Comparison of ENCODE assay signal across 1 cellular context in the genomic region with DNA sequence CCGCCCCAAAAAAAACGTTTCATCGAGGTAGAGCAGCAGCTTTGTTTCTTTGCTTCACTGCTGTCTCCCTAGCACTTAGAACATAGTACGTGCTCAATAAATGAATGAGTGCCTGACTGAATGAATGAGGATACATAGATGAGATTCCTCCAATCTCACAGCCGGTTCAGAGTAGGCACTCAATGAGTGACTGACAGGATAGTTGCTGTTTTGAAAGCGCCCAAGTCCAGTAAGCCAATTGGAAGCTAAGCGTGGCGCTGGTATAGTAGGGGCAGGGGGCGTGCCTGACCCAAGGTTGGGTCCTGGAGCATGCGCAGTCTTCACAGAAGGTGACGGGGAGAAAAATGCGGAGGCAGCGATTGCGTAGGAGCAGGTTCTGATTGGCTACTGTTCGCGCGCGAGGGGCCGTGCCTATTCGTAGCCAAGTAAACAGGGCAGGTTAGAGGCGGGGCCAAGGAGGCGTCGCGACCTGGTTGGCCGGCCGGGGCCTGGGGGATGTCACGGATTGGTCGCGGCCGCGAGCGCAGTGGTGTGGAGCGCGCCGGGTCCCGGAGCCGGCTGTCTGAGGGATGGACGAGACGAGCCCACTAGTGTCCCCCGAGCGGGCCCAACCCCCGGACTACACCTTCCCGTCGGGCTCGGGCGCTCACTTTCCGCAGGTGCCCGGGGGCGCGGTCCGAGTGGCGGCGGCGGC.
A peak's percentile ranks its signal among the peaks of the same experiment; 100 is the strongest.
TF ChIP-seq lines count a peak whose summit lies in the region.

A gene (plus strand): TSS at position 498 of the 694 bp plus-strand sequence. CDS start 72 bp downstream, at position 570.

TF ChIP-seq in GM12878, 131 proteins besides CTCF, POLR2A, EP300 and RAD21 (continued from another document and continues in another):
- TF ChIP-seq, protein P1, sequence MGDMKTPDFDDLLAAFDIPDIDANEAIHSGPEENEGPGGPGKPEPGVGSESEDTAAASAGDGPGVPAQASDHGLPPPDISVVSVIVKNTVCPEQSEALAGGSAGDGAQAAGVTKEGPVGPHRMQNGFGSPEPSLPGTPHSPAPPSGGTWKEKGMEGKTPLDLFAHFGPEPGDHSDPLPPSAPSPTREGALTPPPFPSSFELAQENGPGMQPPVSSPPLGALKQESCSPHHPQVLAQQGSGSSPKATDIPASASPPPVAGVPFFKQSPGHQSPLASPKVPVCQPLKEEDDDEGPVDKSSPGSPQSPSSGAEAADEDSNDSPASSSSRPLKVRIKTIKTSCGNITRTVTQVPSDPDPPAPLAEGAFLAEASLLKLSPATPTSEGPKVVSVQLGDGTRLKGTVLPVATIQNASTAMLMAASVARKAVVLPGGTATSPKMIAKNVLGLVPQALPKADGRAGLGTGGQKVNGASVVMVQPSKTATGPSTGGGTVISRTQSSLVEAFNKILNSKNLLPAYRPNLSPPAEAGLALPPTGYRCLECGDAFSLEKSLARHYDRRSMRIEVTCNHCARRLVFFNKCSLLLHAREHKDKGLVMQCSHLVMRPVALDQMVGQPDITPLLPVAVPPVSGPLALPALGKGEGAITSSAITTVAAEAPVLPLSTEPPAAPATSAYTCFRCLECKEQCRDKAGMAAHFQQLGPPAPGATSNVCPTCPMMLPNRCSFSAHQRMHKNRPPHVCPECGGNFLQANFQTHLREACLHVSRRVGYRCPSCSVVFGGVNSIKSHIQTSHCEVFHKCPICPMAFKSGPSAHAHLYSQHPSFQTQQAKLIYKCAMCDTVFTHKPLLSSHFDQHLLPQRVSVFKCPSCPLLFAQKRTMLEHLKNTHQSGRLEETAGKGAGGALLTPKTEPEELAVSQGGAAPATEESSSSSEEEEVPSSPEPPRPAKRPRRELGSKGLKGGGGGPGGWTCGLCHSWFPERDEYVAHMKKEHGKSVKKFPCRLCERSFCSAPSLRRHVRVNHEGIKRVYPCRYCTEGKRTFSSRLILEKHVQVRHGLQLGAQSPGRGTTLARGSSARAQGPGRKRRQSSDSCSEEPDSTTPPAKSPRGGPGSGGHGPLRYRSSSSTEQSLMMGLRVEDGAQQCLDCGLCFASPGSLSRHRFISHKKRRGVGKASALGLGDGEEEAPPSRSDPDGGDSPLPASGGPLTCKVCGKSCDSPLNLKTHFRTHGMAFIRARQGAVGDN (IDR thresholded peaks at IDR 0.05): no peak
- peak; percentile 44 for TF ChIP-seq FOS (IDR thresholded peaks at IDR 0.05; ENCODE audit: borderline replicate concordance, extremely low read depth, insufficient read length)
- TF ChIP-seq MXI1 (IDR thresholded peaks at IDR 0.05; ENCODE audit: low read depth, low read length): no peak
- peak; percentile 61; the same call in 1 of the 2 replicates for TF ChIP-seq TAF1 (IDR thresholded peaks at IDR 0.05; ENCODE audit: borderline replicate concordance, low read depth, low read length)
- TF ChIP-seq, protein P2, sequence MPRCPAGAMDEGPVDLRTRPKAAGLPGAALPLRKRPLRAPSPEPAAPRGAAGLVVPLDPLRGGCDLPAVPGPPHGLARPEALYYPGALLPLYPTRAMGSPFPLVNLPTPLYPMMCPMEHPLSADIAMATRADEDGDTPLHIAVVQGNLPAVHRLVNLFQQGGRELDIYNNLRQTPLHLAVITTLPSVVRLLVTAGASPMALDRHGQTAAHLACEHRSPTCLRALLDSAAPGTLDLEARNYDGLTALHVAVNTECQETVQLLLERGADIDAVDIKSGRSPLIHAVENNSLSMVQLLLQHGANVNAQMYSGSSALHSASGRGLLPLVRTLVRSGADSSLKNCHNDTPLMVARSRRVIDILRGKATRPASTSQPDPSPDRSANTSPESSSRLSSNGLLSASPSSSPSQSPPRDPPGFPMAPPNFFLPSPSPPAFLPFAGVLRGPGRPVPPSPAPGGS (IDR thresholded peaks at IDR 0.05; ENCODE audit: borderline replicate concordance, insufficient read depth, low read depth, low read length, poor library complexity, severe bottlenecking): no peak
- TF ChIP-seq RELA (IDR thresholded peaks at IDR 0.05; ENCODE audit: borderline replicate concordance, partially characterized antibody): peak; percentile 38
- no peak for TF ChIP-seq MYC (IDR thresholded peaks at IDR 0.05; ENCODE audit: insufficient read depth, insufficient read length, insufficient replicate concordance, low read length, severe bottlenecking)
- no peak for TF ChIP-seq ASH2L (IDR thresholded peaks at IDR 0.05; ENCODE audit: borderline replicate concordance, low read depth)
- TF ChIP-seq ZNF24 (IDR thresholded peaks at IDR 0.05): peak; percentile 73
- TF ChIP-seq, protein P3, sequence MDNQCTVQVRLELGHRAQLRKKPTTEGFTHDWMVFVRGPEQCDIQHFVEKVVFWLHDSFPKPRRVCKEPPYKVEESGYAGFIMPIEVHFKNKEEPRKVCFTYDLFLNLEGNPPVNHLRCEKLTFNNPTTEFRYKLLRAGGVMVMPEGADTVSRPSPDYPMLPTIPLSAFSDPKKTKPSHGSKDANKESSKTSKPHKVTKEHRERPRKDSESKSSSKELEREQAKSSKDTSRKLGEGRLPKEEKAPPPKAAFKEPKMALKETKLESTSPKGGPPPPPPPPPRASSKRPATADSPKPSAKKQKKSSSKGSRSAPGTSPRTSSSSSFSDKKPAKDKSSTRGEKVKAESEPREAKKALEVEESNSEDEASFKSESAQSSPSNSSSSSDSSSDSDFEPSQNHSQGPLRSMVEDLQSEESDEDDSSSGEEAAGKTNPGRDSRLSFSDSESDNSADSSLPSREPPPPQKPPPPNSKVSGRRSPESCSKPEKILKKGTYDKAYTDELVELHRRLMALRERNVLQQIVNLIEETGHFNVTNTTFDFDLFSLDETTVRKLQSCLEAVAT (IDR thresholded peaks at IDR 0.05): 0 out of 2 replicates have a peak, but pooled peaks have one; percentile 53
- no peak for TF ChIP-seq JUND (IDR thresholded peaks at IDR 0.05; ENCODE audit: low read depth, low read length)
- TF ChIP-seq, protein P4, sequence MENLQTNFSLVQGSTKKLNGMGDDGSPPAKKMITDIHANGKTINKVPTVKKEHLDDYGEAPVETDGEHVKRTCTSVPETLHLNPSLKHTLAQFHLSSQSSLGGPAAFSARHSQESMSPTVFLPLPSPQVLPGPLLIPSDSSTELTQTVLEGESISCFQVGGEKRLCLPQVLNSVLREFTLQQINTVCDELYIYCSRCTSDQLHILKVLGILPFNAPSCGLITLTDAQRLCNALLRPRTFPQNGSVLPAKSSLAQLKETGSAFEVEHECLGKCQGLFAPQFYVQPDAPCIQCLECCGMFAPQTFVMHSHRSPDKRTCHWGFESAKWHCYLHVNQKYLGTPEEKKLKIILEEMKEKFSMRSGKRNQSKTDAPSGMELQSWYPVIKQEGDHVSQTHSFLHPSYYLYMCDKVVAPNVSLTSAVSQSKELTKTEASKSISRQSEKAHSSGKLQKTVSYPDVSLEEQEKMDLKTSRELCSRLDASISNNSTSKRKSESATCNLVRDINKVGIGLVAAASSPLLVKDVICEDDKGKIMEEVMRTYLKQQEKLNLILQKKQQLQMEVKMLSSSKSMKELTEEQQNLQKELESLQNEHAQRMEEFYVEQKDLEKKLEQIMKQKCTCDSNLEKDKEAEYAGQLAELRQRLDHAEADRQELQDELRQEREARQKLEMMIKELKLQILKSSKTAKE (IDR thresholded peaks at IDR 0.05; ENCODE audit: low read depth, poor library complexity, severe bottlenecking): no peak
- 0 out of 2 replicates have a peak, but pooled peaks have one; percentile 9 for TF ChIP-seq TBL1XR1 (IDR thresholded peaks at IDR 0.05; ENCODE audit: low read depth, low read length)
- TF ChIP-seq, protein P5, sequence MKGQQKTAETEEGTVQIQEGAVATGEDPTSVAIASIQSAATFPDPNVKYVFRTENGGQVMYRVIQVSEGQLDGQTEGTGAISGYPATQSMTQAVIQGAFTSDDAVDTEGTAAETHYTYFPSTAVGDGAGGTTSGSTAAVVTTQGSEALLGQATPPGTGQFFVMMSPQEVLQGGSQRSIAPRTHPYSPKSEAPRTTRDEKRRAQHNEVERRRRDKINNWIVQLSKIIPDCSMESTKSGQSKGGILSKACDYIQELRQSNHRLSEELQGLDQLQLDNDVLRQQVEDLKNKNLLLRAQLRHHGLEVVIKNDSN (IDR thresholded peaks at IDR 0.05; ENCODE audit: borderline replicate concordance, extremely low read length, insufficient read depth, low read depth, low read length): no peak
- TF ChIP-seq NRF1 (conservative IDR thresholded peaks at IDR 0.05; ENCODE audit: low read depth, low read length): peak; percentile 73
- TF ChIP-seq, protein P6, sequence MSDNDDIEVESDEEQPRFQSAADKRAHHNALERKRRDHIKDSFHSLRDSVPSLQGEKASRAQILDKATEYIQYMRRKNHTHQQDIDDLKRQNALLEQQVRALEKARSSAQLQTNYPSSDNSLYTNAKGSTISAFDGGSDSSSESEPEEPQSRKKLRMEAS (IDR thresholded peaks at IDR 0.05; ENCODE audit: low read depth, low read length): peak; percentile 23; the same call in 1 of the 2 replicates
- no peak for TF ChIP-seq IRF4 (IDR thresholded peaks at IDR 0.05; ENCODE audit: low read depth, low read length)
- no peak for TF ChIP-seq TCF7 (IDR thresholded peaks at IDR 0.05; ENCODE audit: borderline replicate concordance)
- peak; percentile 45; the same call in 1 of the 2 replicates for TF ChIP-seq POLR2AphosphoS5 (IDR thresholded peaks at IDR 0.05; ENCODE audit: low read length)
- TF ChIP-seq, protein P7, sequence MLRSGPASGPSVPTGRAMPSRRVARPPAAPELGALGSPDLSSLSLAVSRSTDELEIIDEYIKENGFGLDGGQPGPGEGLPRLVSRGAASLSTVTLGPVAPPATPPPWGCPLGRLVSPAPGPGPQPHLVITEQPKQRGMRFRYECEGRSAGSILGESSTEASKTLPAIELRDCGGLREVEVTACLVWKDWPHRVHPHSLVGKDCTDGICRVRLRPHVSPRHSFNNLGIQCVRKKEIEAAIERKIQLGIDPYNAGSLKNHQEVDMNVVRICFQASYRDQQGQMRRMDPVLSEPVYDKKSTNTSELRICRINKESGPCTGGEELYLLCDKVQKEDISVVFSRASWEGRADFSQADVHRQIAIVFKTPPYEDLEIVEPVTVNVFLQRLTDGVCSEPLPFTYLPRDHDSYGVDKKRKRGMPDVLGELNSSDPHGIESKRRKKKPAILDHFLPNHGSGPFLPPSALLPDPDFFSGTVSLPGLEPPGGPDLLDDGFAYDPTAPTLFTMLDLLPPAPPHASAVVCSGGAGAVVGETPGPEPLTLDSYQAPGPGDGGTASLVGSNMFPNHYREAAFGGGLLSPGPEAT (IDR thresholded peaks at IDR 0.05; ENCODE audit: low read depth): 0 out of 2 replicates have a peak, but pooled peaks have one; percentile 18
- no peak for TF ChIP-seq RCOR1 (conservative IDR thresholded peaks at IDR 0.05; ENCODE audit: low read depth, low read length)
- TF ChIP-seq WRNIP1 (IDR thresholded peaks at IDR 0.05; ENCODE audit: borderline replicate concordance, low read depth, low read length): no peak
- peak; percentile 24; the same call in 1 of the 2 replicates for TF ChIP-seq SIN3A (IDR thresholded peaks at IDR 0.05; ENCODE audit: low read depth, low read length)
- TF ChIP-seq, protein P8, sequence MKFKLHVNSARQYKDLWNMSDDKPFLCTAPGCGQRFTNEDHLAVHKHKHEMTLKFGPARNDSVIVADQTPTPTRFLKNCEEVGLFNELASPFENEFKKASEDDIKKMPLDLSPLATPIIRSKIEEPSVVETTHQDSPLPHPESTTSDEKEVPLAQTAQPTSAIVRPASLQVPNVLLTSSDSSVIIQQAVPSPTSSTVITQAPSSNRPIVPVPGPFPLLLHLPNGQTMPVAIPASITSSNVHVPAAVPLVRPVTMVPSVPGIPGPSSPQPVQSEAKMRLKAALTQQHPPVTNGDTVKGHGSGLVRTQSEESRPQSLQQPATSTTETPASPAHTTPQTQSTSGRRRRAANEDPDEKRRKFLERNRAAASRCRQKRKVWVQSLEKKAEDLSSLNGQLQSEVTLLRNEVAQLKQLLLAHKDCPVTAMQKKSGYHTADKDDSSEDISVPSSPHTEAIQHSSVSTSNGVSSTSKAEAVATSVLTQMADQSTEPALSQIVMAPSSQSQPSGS (IDR thresholded peaks at IDR 0.05; ENCODE audit: low read length): no peak
- no peak for TF ChIP-seq NBN (IDR thresholded peaks at IDR 0.05)
- TF ChIP-seq HDAC6 (IDR thresholded peaks at IDR 0.05; ENCODE audit: unreplicated experiment): no peak
- peak; percentile 60; the same call in 1 of the 2 replicates for TF ChIP-seq CREM (IDR thresholded peaks at IDR 0.05; ENCODE audit: low read depth)
- TF ChIP-seq, protein P9, sequence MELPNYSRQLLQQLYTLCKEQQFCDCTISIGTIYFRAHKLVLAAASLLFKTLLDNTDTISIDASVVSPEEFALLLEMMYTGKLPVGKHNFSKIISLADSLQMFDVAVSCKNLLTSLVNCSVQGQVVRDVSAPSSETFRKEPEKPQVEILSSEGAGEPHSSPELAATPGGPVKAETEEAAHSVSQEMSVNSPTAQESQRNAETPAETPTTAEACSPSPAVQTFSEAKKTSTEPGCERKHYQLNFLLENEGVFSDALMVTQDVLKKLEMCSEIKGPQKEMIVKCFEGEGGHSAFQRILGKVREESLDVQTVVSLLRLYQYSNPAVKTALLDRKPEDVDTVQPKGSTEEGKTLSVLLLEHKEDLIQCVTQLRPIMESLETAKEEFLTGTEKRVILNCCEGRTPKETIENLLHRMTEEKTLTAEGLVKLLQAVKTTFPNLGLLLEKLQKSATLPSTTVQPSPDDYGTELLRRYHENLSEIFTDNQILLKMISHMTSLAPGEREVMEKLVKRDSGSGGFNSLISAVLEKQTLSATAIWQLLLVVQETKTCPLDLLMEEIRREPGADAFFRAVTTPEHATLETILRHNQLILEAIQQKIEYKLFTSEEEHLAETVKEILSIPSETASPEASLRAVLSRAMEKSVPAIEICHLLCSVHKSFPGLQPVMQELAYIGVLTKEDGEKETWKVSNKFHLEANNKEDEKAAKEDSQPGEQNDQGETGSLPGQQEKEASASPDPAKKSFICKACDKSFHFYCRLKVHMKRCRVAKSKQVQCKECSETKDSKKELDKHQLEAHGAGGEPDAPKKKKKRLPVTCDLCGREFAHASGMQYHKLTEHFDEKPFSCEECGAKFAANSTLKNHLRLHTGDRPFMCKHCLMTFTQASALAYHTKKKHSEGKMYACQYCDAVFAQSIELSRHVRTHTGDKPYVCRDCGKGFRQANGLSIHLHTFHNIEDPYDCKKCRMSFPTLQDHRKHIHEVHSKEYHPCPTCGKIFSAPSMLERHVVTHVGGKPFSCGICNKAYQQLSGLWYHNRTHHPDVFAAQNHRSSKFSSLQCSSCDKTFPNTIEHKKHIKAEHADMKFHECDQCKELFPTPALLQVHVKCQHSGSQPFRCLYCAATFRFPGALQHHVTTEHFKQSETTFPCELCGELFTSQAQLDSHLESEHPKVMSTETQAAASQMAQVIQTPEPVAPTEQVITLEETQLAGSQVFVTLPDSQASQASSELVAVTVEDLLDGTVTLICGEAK (IDR thresholded peaks at IDR 0.05; ENCODE audit: borderline replicate concordance): no peak
- 0 out of 3 replicates have a peak, but pooled peaks of 1 of the 2 experiments have one; percentile 36 for TF ChIP-seq EGR1 (IDR thresholded peaks at IDR 0.05; ENCODE audit: borderline replicate concordance in 1 of 2, low read depth in 2 of 2, low read length in 2 of 2)
- TF ChIP-seq, protein P10, sequence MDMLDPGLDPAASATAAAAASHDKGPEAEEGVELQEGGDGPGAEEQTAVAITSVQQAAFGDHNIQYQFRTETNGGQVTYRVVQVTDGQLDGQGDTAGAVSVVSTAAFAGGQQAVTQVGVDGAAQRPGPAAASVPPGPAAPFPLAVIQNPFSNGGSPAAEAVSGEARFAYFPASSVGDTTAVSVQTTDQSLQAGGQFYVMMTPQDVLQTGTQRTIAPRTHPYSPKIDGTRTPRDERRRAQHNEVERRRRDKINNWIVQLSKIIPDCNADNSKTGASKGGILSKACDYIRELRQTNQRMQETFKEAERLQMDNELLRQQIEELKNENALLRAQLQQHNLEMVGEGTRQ (IDR thresholded peaks at IDR 0.05; ENCODE audit: borderline replicate concordance, low read depth, low read length): no peak
